In genomic region chr19:7822910-7823515, GRCh38 we compare ENCODE assay signal across 1 cellular context.
A peak's percentile ranks its signal among the peaks of the same experiment; 100 is the strongest.
TF ChIP-seq lines count a peak whose summit lies in the region.

No MANE protein-coding gene starts in this region.

TF ChIP-seq in H1, 55 proteins besides CTCF, POLR2A, EP300 and RAD21:
- peak; percentile 58; the same call in 1 of the 2 replicates for TF ChIP-seq CEBPB (IDR thresholded peaks at IDR 0.05; ENCODE audit: low read depth, low read length)
- 0 out of 2 replicates have a peak, but pooled peaks have one; percentile 25 for TF ChIP-seq KDM1A (IDR thresholded peaks at IDR 0.05; ENCODE audit: borderline replicate concordance, low read length)
- no peak for TF ChIP-seq BRCA1 (IDR thresholded peaks at IDR 0.05; ENCODE audit: low read depth, low read length)
TF ChIP-seq in H1: peak in this region for 2.
